8 cellular contexts compared by ENCODE assay signal in the genomic region with DNA sequence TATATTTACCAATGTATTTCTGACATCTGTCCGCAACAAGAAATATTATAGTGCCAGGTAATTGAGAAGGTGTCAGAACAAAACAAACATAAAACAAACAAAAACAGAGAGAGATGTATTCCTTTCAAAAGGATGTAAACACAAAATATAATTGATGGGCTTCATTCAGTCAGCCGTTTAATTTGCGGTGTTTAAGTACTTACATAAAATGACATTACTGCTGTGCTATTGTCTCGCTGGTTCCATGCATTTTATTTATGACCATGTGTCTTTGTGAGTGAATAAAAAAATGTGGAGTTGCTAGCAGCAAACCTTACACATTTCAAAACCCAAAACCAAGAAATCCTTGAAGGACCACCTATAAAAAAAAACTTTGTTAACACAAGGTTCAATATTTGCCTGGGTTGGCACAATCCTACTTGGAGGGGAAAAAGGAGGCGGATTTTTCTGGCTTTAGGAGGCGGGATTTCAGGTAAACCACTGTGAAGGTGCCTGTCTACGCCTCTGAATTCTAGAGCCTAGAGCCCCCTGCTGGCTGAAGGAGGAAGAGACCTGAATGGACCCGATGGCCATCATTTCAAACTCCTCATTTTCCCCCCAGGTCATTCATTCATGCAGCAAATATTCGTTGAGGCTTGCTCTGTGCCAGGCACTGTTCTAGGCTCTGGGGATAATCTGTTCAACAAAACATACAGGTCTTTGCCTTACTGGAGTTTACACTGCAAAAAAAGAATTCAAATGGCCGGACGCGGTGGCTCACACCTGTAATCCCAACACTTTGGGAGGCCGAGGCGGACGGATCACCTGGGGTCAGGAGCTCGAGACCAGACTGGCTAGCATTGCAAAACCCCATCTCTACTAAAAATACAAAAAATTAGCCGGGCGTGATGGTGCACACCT.
DNase-seq lines count a peak whose midpoint lies in the region; ATAC-seq and TF ChIP-seq lines count a peak whose summit lies in the region.

No MANE protein-coding gene starts in this region.

- TF ChIP-seq CTCF in LNCaP clone FGC (IDR thresholded peaks at IDR 0.05; ENCODE audit: control insufficient read depth, extremely low read depth, insufficient read depth) (peak; percentile 77), retinal pigment epithelial cell (conservative IDR thresholded peaks at IDR 0.05; ENCODE audit: low read depth, low read length) (peak; percentile 93)

- no peak for ATAC-seq in GM19452 (IDR thresholded peaks at IDR 0.05; ENCODE audit: unreplicated experiment)

- DNase-seq in NK-92 treated with Interleukin-12 subunit alpha and Interleukin-12 subunit beta, amount 100 ng/mL, for 24 hours (lab: John Stamatoyannopoulos, UW): peak; percentile 37
- no peak for DNase-seq in NK-92 (lab: John Stamatoyannopoulos, UW; ENCODE audit: unreplicated experiment)
- DNase-seq in LNCaP clone FGC (ENCODE audit: low read depth): peak; percentile 46
- peak; percentile 50 for DNase-seq in RPMI7951 (ENCODE audit: low read depth)
- peak; percentile 45 to 59 for DNase-seq in activated T-helper 1 cell treated with anti-CD3 and anti-CD28 coated beads, Interleukin-2, amount 50 U/mL, for 16 hours (ENCODE audit: low read depth in 1 of 2, low spot score in 1 of 2)
- peak; percentile 61 for DNase-seq in glomerular visceral epithelial cell (ENCODE audit: extremely low spot score)
- no peak for DNase-seq in retinal pigment epithelial cell (ENCODE audit: low read depth)

- no peak overlapping the region for H3K4me3 ChIP-seq in LNCaP clone FGC (ENCODE audit: low read depth, low read length)
- no peak overlapping the region for H3K4me3 ChIP-seq in retinal pigment epithelial cell (ENCODE audit: low read length)

Comparison
In these comparisons a context has a peak if more than half of its experiments do, and no peak if none do; other contexts are left out.
1. DNase-seq: peak in NK-92 treated with Interleukin-12 subunit alpha and Interleukin-12 subunit beta, amount 100 ng/mL, for 24 hours (single experiment), LNCaP clone FGC (single experiment), RPMI7951 (single experiment), activated T-helper 1 cell treated with anti-CD3 and anti-CD28 coated beads, Interleukin-2, amount 50 U/mL, for 16 hours (2 of 2) and glomerular visceral epithelial cell (single experiment); none in NK-92 (single experiment) and retinal pigment epithelial cell (single experiment).